Comparison of ENCODE assay signal across 8 cellular contexts in the genomic region with DNA sequence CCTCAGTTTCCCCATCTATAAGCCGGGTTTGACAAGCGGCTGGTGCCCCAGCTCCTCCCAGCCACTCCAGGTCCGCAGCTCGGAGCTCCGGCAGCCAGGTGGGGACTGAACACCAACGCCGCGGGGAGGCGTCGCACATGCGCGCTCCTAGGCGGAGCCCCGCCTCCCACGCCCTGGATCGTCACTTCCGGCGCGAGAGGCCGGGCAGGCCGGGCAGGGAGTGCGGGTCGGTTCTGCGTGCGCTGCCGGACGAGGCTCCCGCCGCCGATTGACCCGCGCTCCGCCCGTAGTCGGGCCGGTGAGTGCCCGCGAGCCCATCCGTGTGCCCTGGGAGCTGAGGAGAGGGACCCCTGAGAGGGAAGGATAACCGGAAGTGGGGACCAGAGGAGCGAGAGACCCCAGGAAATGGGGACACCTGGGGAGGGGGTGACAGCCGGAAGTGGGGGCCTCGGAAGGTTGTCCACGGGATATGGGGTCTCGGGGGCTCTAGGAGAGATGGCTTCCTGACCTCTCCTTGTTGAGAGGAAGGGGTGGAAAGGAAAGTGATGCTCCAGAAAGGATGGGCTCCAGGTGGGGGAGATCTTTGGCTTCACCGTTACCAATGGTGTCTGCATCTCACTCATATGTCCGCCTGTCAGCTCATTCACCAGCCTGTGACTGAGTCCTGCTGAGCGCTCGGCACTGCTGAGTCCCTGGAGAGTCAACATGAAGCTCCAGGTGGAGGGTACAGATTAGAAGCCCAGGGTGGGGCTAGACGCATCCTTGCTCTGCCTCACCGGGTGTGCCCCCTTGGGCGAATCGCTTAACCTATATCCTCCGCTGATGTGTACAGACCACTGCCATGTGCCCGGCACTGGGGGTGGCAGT. TPM values are rescaled to one million over a fixed set of nuclear protein-coding genes. Genes with fewer than 3 reads are reported as not detected.
DNase-seq lines count a peak whose midpoint lies in the region; ATAC-seq and TF ChIP-seq lines count a peak whose summit lies in the region.

A gene with protein sequence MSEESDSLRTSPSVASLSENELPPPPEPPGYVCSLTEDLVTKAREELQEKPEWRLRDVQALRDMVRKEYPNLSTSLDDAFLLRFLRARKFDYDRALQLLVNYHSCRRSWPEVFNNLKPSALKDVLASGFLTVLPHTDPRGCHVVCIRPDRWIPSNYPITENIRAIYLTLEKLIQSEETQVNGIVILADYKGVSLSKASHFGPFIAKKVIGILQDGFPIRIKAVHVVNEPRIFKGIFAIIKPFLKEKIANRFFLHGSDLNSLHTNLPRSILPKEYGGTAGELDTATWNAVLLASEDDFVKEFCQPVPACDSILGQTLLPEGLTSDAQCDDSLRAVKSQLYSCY (plus strand): TSS at position 181 of the 867 bp plus-strand sequence. CDS start 4,126 bp downstream, outside the sequence.

- H3K27me3 Mint-ChIP-seq in GM23338 (ENCODE audit: insufficient read depth, low read depth, poor library complexity): peaks cover 9% of the 10 kb centered on the region
- no peaks in the 10 kb centered on the region for H3K27me3 Mint-ChIP-seq in natural killer cell (ENCODE audit: low read depth in 2 of 2)

- H3K79me2 ChIP-seq in DOHH2 (ENCODE audit: control insufficient read depth, low read length): peaks cover 21% of the 10 kb centered on the region
- H3K79me2 ChIP-seq in GM23338 (replicated peaks; ENCODE audit: insufficient read depth): peaks cover 7% of the 10 kb centered on the region

- H3K4me3 ChIP-seq in DOHH2 (ENCODE audit: low read length) (peak within 1 kb of the TSS; percentile 94), GM23338 (peak within 1 kb of the TSS; percentile 91), fibroblast of mammary gland (ENCODE audit: control insufficient read depth, low read depth, low read length) (peak within 1 kb of the TSS; percentile 95)

- H3K9me2 ChIP-seq in DOHH2 (replicated peaks; ENCODE audit: control insufficient read depth, low read length): no peaks in the 10 kb centered on the region
- H3K9me2 ChIP-seq in GM23338 (ENCODE audit: insufficient read depth): no peaks in the 10 kb centered on the region

- peak within 1 kb of the TSS; percentile 90 for H2AFZ ChIP-seq in GM23338

- H3K9me3 ChIP-seq in DOHH2 (ENCODE audit: control insufficient read depth, insufficient read depth, low read length): no peaks in the 10 kb centered on the region

- peak; percentile 35 for TF ChIP-seq CTCF in DOHH2 (IDR thresholded peaks at IDR 0.05; ENCODE audit: low read depth, low read length, poor library complexity, severe bottlenecking)
- peak in 1 of 2 experiments; percentile 17; a peak in 1 of 4 replicates for TF ChIP-seq CTCF in GM23338 (conservative IDR thresholded peaks at IDR 0.05; ENCODE audit: low read depth in 2 of 2)
- peak; percentile 21 for TF ChIP-seq CTCF in fibroblast of mammary gland (conservative IDR thresholded peaks at IDR 0.05; ENCODE audit: control insufficient read depth, insufficient read depth, low read depth, low read length)
- peak; percentile 31 for TF ChIP-seq CTCF in natural killer cell (IDR thresholded peaks at IDR 0.05)

- peak within 1 kb of the TSS; percentile 57 for H3K27ac ChIP-seq in DOHH2 (ENCODE audit: low read depth, low read length)
- 0 out of 2 replicates have a peak within 1 kb of the TSS, but pooled peaks have one; percentile 88 for H3K27ac ChIP-seq in GM23338 (ENCODE audit: low read depth)

- H3K4me3 Mint-ChIP-seq in GM23338 (peak within 1 kb of the TSS; percentile 91), natural killer cell (peak within 1 kb of the TSS; percentile 95)

- no peaks in the 10 kb centered on the region for H4K20me1 ChIP-seq in DOHH2 (ENCODE audit: control insufficient read depth, insufficient read depth, low read depth, low read length)
- no peaks in the 10 kb centered on the region for H4K20me1 ChIP-seq in GM23338 (replicated peaks; ENCODE audit: insufficient read depth)

- H3F3A ChIP-seq in DOHH2 (ENCODE audit: control insufficient read depth, insufficient read depth): peaks cover 13% of the 10 kb centered on the region
- H3F3A ChIP-seq in GM23338 (replicated peaks; ENCODE audit: low read depth): no peaks in the 10 kb centered on the region

- peak within 1 kb of the TSS; percentile 83 for H3K4me2 ChIP-seq in DOHH2 (ENCODE audit: low read length)
- peak within 1 kb of the TSS; percentile 96 for H3K4me2 ChIP-seq in GM23338

- ATAC-seq in GM23338 (peak; percentile 94), natural killer cell (peak; percentile 98 to 99 (median 98))

- H3K36me3 ChIP-seq in DOHH2 (ENCODE audit: control insufficient read depth, low read length) (peaks cover 14% of the 10 kb centered on the region), GM23338 (ENCODE audit: insufficient read depth) (no peaks in the 10 kb centered on the region)

- peaks cover 4% of the 10 kb centered on the region for H3K27me3 ChIP-seq in DOHH2 (ENCODE audit: control insufficient read depth, low read length)
- H3K27me3 ChIP-seq in GM23338 (ENCODE audit: insufficient read depth): no peaks in the 10 kb centered on the region

- H3K4me1 Mint-ChIP-seq in GM23338: peaks cover 13% of the 10 kb centered on the region; the same call in 2 of the 3 replicates
- H3K4me1 Mint-ChIP-seq in natural killer cell: peaks cover 26 to 38% of the 10 kb centered on the region in 2 donors

- peak; percentile 97 for DNase-seq in GM23338 (ENCODE audit: low spot score)
- peak; percentile 49 to 62 for DNase-seq in Kasumi-1 (lab: John Stamatoyannopoulos, UW)
- DNase-seq in RPMI7951 (ENCODE audit: low read depth): peak; percentile 87
- DNase-seq in activated T-helper 1 cell treated with anti-CD3 and anti-CD28 coated beads, Interleukin-2, amount 50 U/mL, for 16 hours (ENCODE audit: low read depth in 1 of 2, low spot score in 1 of 2): peak; percentile 72 to 87
- peak; percentile 84 for DNase-seq in fibroblast of mammary gland (ENCODE audit: low read depth)
- DNase-seq in natural killer cell: peak; percentile 89
- DNase-seq in stimulated activated naive CD4-positive, alpha-beta T cell (lab: John Stamatoyannopoulos, UW): peak; percentile 75 to 89 (median 82)

- H3K4me1 ChIP-seq in DOHH2 (ENCODE audit: control insufficient read depth, low read length) (peaks cover 29% of the 10 kb centered on the region), GM23338 (ENCODE audit: insufficient read depth) (peaks cover 5% of the 10 kb centered on the region; the same call in 1 of the 2 replicates)

- intact Hi-C loops in natural killer cell (cut with micrococcal nuclease): loop anchor here (1.0 to 2.0 kb wide), 2 partner anchors 45 to 134 kb away; no protein-coding TSS in a partner anchor

- H3K9me3 Mint-ChIP-seq in GM23338: no peaks in the 10 kb centered on the region
- no peaks in the 10 kb centered on the region for H3K9me3 Mint-ChIP-seq in natural killer cell

- H3K36me3 Mint-ChIP-seq in GM23338 (ENCODE audit: low read depth): peaks cover 4% of the 10 kb centered on the region
- no peaks in the 10 kb centered on the region for H3K36me3 Mint-ChIP-seq in natural killer cell

- H3K27ac Mint-ChIP-seq in GM23338: peak within 1 kb of the TSS; percentile 91
- peak within 1 kb of the TSS; percentile 93 to 99 for H3K27ac Mint-ChIP-seq in natural killer cell

TF ChIP-seq in GM23338, 12 proteins besides CTCF, POLR2A, EP300 and RAD21:
- TF ChIP-seq POLR2AphosphoS5 (IDR thresholded peaks at IDR 0.05; ENCODE audit: low read depth) (peak; percentile 98), CREB1 (CRISPR knock-in tag; IDR thresholded peaks at IDR 0.05; ENCODE audit: low read depth) (peak; percentile 89), ZNF114 (CRISPR knock-in tag; IDR thresholded peaks at IDR 0.05) (no peak)
- TF ChIP-seq, protein P1, sequence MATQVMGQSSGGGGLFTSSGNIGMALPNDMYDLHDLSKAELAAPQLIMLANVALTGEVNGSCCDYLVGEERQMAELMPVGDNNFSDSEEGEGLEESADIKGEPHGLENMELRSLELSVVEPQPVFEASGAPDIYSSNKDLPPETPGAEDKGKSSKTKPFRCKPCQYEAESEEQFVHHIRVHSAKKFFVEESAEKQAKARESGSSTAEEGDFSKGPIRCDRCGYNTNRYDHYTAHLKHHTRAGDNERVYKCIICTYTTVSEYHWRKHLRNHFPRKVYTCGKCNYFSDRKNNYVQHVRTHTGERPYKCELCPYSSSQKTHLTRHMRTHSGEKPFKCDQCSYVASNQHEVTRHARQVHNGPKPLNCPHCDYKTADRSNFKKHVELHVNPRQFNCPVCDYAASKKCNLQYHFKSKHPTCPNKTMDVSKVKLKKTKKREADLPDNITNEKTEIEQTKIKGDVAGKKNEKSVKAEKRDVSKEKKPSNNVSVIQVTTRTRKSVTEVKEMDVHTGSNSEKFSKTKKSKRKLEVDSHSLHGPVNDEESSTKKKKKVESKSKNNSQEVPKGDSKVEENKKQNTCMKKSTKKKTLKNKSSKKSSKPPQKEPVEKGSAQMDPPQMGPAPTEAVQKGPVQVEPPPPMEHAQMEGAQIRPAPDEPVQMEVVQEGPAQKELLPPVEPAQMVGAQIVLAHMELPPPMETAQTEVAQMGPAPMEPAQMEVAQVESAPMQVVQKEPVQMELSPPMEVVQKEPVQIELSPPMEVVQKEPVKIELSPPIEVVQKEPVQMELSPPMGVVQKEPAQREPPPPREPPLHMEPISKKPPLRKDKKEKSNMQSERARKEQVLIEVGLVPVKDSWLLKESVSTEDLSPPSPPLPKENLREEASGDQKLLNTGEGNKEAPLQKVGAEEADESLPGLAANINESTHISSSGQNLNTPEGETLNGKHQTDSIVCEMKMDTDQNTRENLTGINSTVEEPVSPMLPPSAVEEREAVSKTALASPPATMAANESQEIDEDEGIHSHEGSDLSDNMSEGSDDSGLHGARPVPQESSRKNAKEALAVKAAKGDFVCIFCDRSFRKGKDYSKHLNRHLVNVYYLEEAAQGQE (IDR thresholded peaks at IDR 0.05; ENCODE audit: unreplicated experiment): no peak

RNA-seq across cellular contexts. Expression of the gene that starts here (rescaled TPM):
- 10.2 TPM in 2 replicates for total RNA-seq in GM23338 (2014; rRNA removed; shearing (Covaris generic))
- polyA plus RNA-seq in GM23338 (2016; fragmentation: Nextera tagmentation; extraction: Ambion mirVana): 3.5 and 3.7 TPM in 2 replicates
- total RNA-seq in RPMI7951 (2014; rRNA removed; shearing (Covaris generic)): 8.5 TPM in 2 replicates
- 10 to 100 TPM; 17.2 to 22.9 (median 22.5) TPM for total RNA-seq in natural killer cell

Comparison
In these comparisons a context has a peak if more than half of its experiments do, and no peak if none do; other contexts are left out.
1. Peak in every context shown above with its lines: DNase-seq, ATAC-seq, H3K4me3 ChIP-seq and H3K27ac ChIP-seq.